ENCODE assay signal across 10 cellular contexts in the genomic region with DNA sequence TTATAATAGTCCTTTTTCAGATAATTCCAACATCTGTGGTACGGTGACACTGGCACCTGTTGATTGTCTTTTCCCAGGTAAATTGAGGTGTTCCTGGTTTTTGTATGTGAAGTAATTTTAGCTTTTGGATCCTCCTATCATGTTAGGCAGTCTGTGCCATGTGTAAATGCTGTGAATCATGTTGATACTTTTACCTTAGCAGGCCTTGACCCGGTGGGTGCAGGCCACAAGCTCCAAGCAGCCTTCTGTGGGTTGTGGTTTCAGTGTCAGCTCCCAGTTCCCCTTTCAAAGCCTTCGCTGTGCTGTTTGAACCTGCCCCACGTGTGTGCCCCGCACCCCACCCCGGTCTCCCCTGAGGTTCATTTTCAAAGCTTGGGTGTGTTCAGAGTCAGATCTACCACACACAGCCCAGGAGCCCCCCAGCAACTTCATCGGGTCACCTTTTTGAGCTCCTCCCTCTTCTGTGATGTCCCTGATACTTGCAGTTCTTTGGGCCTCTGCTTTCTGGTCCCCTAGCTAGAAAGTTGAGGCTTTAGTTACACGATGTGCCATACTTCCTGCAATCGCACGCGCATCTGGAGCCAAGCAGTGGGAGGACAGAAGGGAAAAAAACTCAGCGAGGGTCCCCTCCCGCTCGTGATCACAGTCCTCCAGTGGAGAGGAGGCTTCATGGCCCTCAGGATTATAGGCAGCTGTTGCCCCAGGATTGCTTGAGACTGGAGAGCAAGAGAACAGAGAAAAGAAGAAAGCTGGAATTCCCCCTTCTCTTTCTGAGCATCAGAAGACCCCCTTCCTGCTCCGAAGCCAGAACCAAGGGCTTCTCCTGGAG. TPM values are rescaled to one million over a fixed set of nuclear protein-coding genes. Genes with fewer than 3 reads are reported as not detected.
DNase-seq lines count a peak whose midpoint lies in the region; ATAC-seq, FAIRE-seq and TF ChIP-seq lines count a peak whose summit lies in the region.
"Had no signal": no experiment of that assay in that cellular context is flagged by ENCODE, and none has a peak within 500 bp of the region (broad histone marks: within the 10 kb centered on the region; RNA-seq: fewer than 3 reads in every experiment).

No MANE protein-coding gene starts in this region.

- H3K4me1 ChIP-seq in DOHH2 (ENCODE audit: control insufficient read depth, low read length) (peaks cover 56% of the 10 kb centered on the region), Loucy (ENCODE audit: insufficient read depth, low read length, poor library complexity, severe bottlenecking) (peaks cover 27% of the 10 kb centered on the region), small intestine (ENCODE audit: control insufficient read depth in 2 of 2, insufficient read depth in 1 of 2, low read depth in 1 of 2, low read length in 1 of 2) (peaks cover 0 to 2% of the 10 kb centered on the region in 2 donors)

- peak; percentile 70 for DNase-seq in activated CD8-positive, alpha-beta memory T cell treated with anti-CD3 and anti-CD28 coated beads, Interleukin-2, amount 50 U/mL, for 4 hours
- DNase-seq in small intestine (peak; percentile 32), SK-N-DZ (ENCODE audit: low spot score) (no peak), sciatic nerve (ENCODE audit: low spot score) (no peak), iPS-NIHi7 (ENCODE audit: extremely low spot score) (no peak)

- H3K36me3 ChIP-seq in DOHH2 (ENCODE audit: control insufficient read depth, low read length) (peaks cover 10% of the 10 kb centered on the region), Loucy (ENCODE audit: insufficient read depth, low read length) (peaks cover 27% of the 10 kb centered on the region; the same call in 1 of the 2 replicates), small intestine (ENCODE audit: control insufficient read depth in 2 of 2, insufficient read depth in 2 of 2, low read length in 2 of 2) (peaks cover 3 to 12% of the 10 kb centered on the region in 2 donors)

- FAIRE-seq in small intestine (lab: Jason Lieb, UNC) = no peak

- H3K79me2 ChIP-seq in DOHH2 (ENCODE audit: control insufficient read depth, low read length) (peaks cover 3% of the 10 kb centered on the region), Loucy (ENCODE audit: insufficient read depth, low read length) (peaks cover 10% of the 10 kb centered on the region; the same call in 1 of the 2 replicates)

- intact Hi-C loops in sciatic nerve (cut with DNase I) = no loop called here

- H3K4me3 ChIP-seq in DOHH2 (ENCODE audit: low read length) (peak overlapping the region; percentile 57), Loucy (ENCODE audit: low read length, poor library complexity, severe bottlenecking) (peak overlapping the region; percentile 51), small intestine (ENCODE audit: low read depth in 1 of 2, low read length in 2 of 2) (no peak overlapping the region)
- H3K4me3 ChIP-seq: cardiac muscle cell had no signal

- H3K4me2 ChIP-seq in DOHH2 (ENCODE audit: low read length) = peak overlapping the region; percentile 72
- H3K4me2 ChIP-seq in Loucy (ENCODE audit: low read depth, low read length, poor library complexity, severe bottlenecking) = peak overlapping the region; percentile 69

- H3K27me3 ChIP-seq in DOHH2 (ENCODE audit: control insufficient read depth, low read length) (peaks cover 32% of the 10 kb centered on the region), Loucy (ENCODE audit: insufficient read depth, low read length, poor library complexity, severe bottlenecking) (no peaks in the 10 kb centered on the region), small intestine (ENCODE audit: control insufficient read depth in 2 of 2, insufficient read depth in 2 of 2, low read length in 2 of 2) (no peaks in the 10 kb centered on the region)
- H3K27me3 ChIP-seq: cardiac muscle cell had no signal

- H3F3A ChIP-seq in DOHH2 (ENCODE audit: control insufficient read depth, insufficient read depth) = peaks cover 26% of the 10 kb centered on the region
- H3F3A ChIP-seq in Loucy (ENCODE audit: low read depth) = no peaks in the 10 kb centered on the region

- H2AFZ ChIP-seq in Loucy (ENCODE audit: low read length) = peak overlapping the region; percentile 30; the same call in 1 of the 2 replicates

- no peak overlapping the region for H3K27ac ChIP-seq in DOHH2 (ENCODE audit: low read depth, low read length)
- H3K27ac ChIP-seq in small intestine (ENCODE audit: low read depth in 1 of 2, low read length in 1 of 2) = peak overlapping the region in 1 of 2 donors; percentile 71
- H3K27ac ChIP-seq: cardiac muscle cell had no signal

- H3K9ac ChIP-seq in Loucy (ENCODE audit: low read depth, low read length, poor library complexity, severe bottlenecking) = peak overlapping the region; percentile 66

- no peaks in the 10 kb centered on the region for H3K9me2 ChIP-seq in DOHH2 (replicated peaks; ENCODE audit: control insufficient read depth, low read length)
- H3K9me2 ChIP-seq in Loucy (replicated peaks; ENCODE audit: low read depth, low read length) = no peaks in the 10 kb centered on the region

- H4K20me1 ChIP-seq in DOHH2 (ENCODE audit: control insufficient read depth, insufficient read depth, low read depth, low read length) (peaks cover 66% of the 10 kb centered on the region), Loucy (ENCODE audit: insufficient read depth, low read length, poor library complexity, severe bottlenecking) (no peaks in the 10 kb centered on the region)

- TF ChIP-seq CTCF in DOHH2 (IDR thresholded peaks at IDR 0.05; ENCODE audit: low read depth, low read length, poor library complexity, severe bottlenecking) = no peak
- TF ChIP-seq CTCF in Loucy (conservative IDR thresholded peaks at IDR 0.05; ENCODE audit: low read length) = no peak

- ATAC-seq in GM21576 (IDR thresholded peaks at IDR 0.05; ENCODE audit: unreplicated experiment) = peak; percentile 88
- no peak for ATAC-seq in sciatic nerve

- WGBS in small intestine, 3 donors = 65 to 85% (median 71%) methylated on average over 15 of the region's 15 CpGs

- peaks cover 4% of the 10 kb centered on the region; the same call in 1 of the 2 replicates for H3K9me3 ChIP-seq in DOHH2 (ENCODE audit: control insufficient read depth, insufficient read depth, low read length)
- no peaks in the 10 kb centered on the region for H3K9me3 ChIP-seq in Loucy (ENCODE audit: insufficient read depth, low read depth, low read length)
- no peaks in the 10 kb centered on the region for H3K9me3 ChIP-seq in small intestine (ENCODE audit: control insufficient read depth, low read depth)

RNA-seq across cellular contexts. Expression of a gene that starts 8.7 kb away (rescaled TPM):
- polyA plus RNA-seq in small intestine = 1 to 10 TPM in 2 of 3 donors, not detected in 1; 2.6 to 4.1 TPM
- 0.29 TPM in 1 of 2 replicates, not detected in the other for polyA plus RNA-seq in SK-N-DZ (2014; cell fraction: cytosol; rRNA removed)
- polyA plus RNA-seq in SK-N-DZ (2014; cell fraction: nucleus; rRNA removed) = not detected in 2 replicates
- not detected for total RNA-seq in sciatic nerve
- total RNA-seq: skeletal muscle tissue had no signal
- polyA plus RNA-seq: cardiac muscle cell had no signal

RNA-seq across cellular contexts. Expression of a gene that starts 49.5 kb away (rescaled TPM):
- polyA plus RNA-seq in small intestine = 10 to 100 TPM in 2 of 3 donors, 1 to 10 TPM in 1; 9.2 to 20.6 (median 12.5) TPM
- polyA plus RNA-seq in SK-N-DZ (2014; cell fraction: cytosol; rRNA removed) = 21.2 and 34.4 TPM in 2 replicates
- polyA plus RNA-seq in SK-N-DZ (2014; cell fraction: nucleus; rRNA removed) = 55.3 and 70.7 TPM in 2 replicates
- 34.9 TPM for total RNA-seq in sciatic nerve

Comparison
In these comparisons a context has a peak if more than half of its experiments do, and no peak if none do; other contexts are left out.
1. H3K4me3 ChIP-seq: peak in DOHH2 (single experiment) and Loucy (single experiment); none in small intestine (0 of 2).
2. DNase-seq: peak in activated CD8-positive, alpha-beta memory T cell treated with anti-CD3 and anti-CD28 coated beads, Interleukin-2, amount 50 U/mL, for 4 hours (single experiment) and small intestine (single experiment); none in SK-N-DZ (single experiment), sciatic nerve (single experiment) and iPS-NIHi7 (single experiment).